28 cellular contexts compared by ENCODE assay signal in genomic region chr2:171441470-171441869, GRCh38.
"Had no signal": no experiment of that assay in that cellular context is flagged by ENCODE, and none has a peak within 500 bp of the region (broad histone marks: within the 10 kb centered on the region; RNA-seq: fewer than 3 reads in every experiment).

No MANE protein-coding gene starts in this region.

- H3K9me3 ChIP-seq: left lung, lower lobe of right lung, ovary, prostate gland, sigmoid colon, spleen, suprapubic skin, thoracic aorta, tibial artery, upper lobe of right lung had no signal

- H3K27me3 ChIP-seq: left lung, ovary, sigmoid colon, spleen, suprapubic skin, tibial artery, upper lobe of right lung had no signal

- H3K27ac Mint-ChIP-seq: immature natural killer cell; naive thymus-derived CD8-positive, alpha-beta T cell; nephron; stimulated activated effector memory CD8-positive, alpha-beta T cell treated with anti-CD3 and anti-CD28 coated beads, Interleukin-12 subunit alpha, Interleukin-12 subunit beta, amount 100 ng/mL, for 72 hours; stimulated activated naive CD8-positive, alpha-beta T cell treated with anti-CD3 and anti-CD28 coated beads, Interleukin-15, Interleukin-2, amounts not matched to agents 100 ng/mL and 50 ng/mL, for 24 hours had no signal

- H3K9me3 Mint-ChIP-seq: immature natural killer cell; naive thymus-derived CD8-positive, alpha-beta T cell; nephron; stimulated activated effector memory CD8-positive, alpha-beta T cell treated with anti-CD3 and anti-CD28 coated beads, Interleukin-12 subunit alpha, Interleukin-12 subunit beta, amount 100 ng/mL, for 72 hours; stimulated activated naive CD8-positive, alpha-beta T cell treated with anti-CD3 and anti-CD28 coated beads, Interleukin-15, Interleukin-2, amounts not matched to agents 100 ng/mL and 50 ng/mL, for 24 hours had no signal

- DNase-seq: hypothalamus; immature natural killer cell; kidney; left colon; left lung; lower lobe of right lung; mammary epithelial cell; mesenchymal stem cell; naive thymus-derived CD8-positive, alpha-beta T cell; ovary; retina; right cardiac atrium; sigmoid colon; small intestine; spleen; stimulated activated CD4-positive, alpha-beta T cell treated with anti-CD3 and anti-CD28 coated beads, Interleukin-4, amount 100 ng/mL, for 24 hours; stimulated activated naive CD4-positive, alpha-beta T cell; tibial artery; trophoblast cell; upper lobe of right lung had no signal

- H3K4me1 Mint-ChIP-seq: nephron had no signal

- ATAC-seq: left colon; left lung; lower lobe of right lung; naive thymus-derived CD8-positive, alpha-beta T cell; right cardiac atrium; stimulated activated effector memory CD8-positive, alpha-beta T cell treated with anti-CD3 and anti-CD28 coated beads, Interleukin-12 subunit alpha, Interleukin-12 subunit beta, amount 100 ng/mL, for 72 hours; upper lobe of right lung had no signal

- H3K27me3 Mint-ChIP-seq: naive thymus-derived CD8-positive, alpha-beta T cell; stimulated activated naive CD8-positive, alpha-beta T cell treated with anti-CD3 and anti-CD28 coated beads, Interleukin-15, Interleukin-2, amounts not matched to agents 100 ng/mL and 50 ng/mL, for 24 hours had no signal

- H3K4me3 ChIP-seq: left lung, lower lobe of right lung, ovary, prostate gland, sigmoid colon, spleen, suprapubic skin, thoracic aorta, tibial artery, upper lobe of right lung had no signal

- FAIRE-seq: islet of Langerhans, kidney, small intestine, urothelium cell line had no signal

- H3K36me3 ChIP-seq: ovary, prostate gland had no signal

- H3K4me3 Mint-ChIP-seq: immature natural killer cell; naive thymus-derived CD8-positive, alpha-beta T cell; nephron; stimulated activated effector memory CD8-positive, alpha-beta T cell treated with anti-CD3 and anti-CD28 coated beads, Interleukin-12 subunit alpha, Interleukin-12 subunit beta, amount 100 ng/mL, for 72 hours; stimulated activated naive CD8-positive, alpha-beta T cell treated with anti-CD3 and anti-CD28 coated beads, Interleukin-15, Interleukin-2, amounts not matched to agents 100 ng/mL and 50 ng/mL, for 24 hours had no signal
